8 cellular contexts compared by ENCODE assay signal in the genomic region with DNA sequence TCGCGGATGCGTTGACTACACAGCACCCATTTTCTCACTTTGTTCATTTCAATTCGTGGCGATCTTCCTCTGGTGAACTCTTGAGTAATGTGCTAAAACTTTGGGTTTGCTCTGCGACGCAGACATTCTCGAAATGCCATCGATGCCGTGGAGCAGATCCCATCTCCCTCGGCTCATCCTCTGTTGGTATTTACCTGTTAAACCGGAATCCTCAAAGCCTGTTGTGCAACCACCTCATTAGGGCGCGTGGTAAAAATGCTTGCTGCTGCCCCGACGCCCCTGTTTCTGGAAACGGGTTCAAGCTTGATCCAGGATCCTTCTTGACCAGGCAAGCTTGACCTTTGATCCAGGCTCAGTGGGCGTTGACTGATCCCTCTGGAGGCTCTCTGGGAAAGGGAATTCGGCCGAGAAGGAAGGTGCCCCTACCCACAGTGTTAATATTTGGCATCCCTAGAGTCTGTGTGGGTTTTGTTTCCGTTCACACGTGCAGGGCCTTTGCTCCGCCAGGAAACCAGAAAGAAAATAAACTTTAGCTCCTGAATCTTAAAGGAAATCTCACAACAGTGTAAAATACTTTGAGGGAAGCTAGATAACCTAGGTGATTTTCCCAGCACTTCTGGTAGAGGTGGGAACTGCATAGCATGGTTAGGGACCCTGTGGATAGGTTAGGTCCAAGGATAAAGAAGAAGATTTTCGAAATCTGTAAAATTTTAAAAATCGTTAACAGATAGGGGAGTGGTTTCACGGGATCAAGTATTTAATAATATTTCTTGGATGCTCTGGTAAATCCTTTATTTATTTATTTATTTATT. TPM values are rescaled to one million over a fixed set of nuclear protein-coding genes. Genes with fewer than 3 reads are reported as not detected.
DNase-seq lines count a peak whose midpoint lies in the region; ATAC-seq and TF ChIP-seq lines count a peak whose summit lies in the region.

No MANE protein-coding gene starts in this region.

- intact Hi-C loops in colonic mucosa (cut with DNase I): no loop called here

- TF ChIP-seq CTCF in colonic mucosa (IDR thresholded peaks at IDR 0.05) (no peak), liver (IDR thresholded peaks at IDR 0.05; ENCODE audit: low read depth, low read length, missing input control) (no peak)

- no peak for TF ChIP-seq RAD21 in liver (IDR thresholded peaks at IDR 0.05)

- H3K4me3 ChIP-seq in colonic mucosa: peak overlapping the region; percentile 92
- peak overlapping the region; percentile 94 to 99 (median 98) for H3K4me3 ChIP-seq in liver (ENCODE audit: low read depth in 1 of 3, low read length in 3 of 3)

- H3K27me3 ChIP-seq in colonic mucosa: no peaks in the 10 kb centered on the region
- H3K27me3 ChIP-seq in liver (ENCODE audit: control insufficient read depth in 4 of 4, insufficient read depth in 4 of 4, low read length in 3 of 4): no peaks in the 10 kb centered on the region

- H3K9me3 ChIP-seq in colonic mucosa (no peaks in the 10 kb centered on the region), liver (ENCODE audit: control insufficient read depth in 4 of 4, low read length in 3 of 4) (no peaks in the 10 kb centered on the region)

- ATAC-seq in GM21526 (IDR thresholded peaks at IDR 0.05; ENCODE audit: low FRiP score, unreplicated experiment) (no peak), HG02798 (IDR thresholded peaks at IDR 0.05; ENCODE audit: poor library complexity, unreplicated experiment) (no peak)

- H3K27ac ChIP-seq in colonic mucosa (peak overlapping the region; percentile 99), liver (ENCODE audit: low read depth in 1 of 2, low read length in 2 of 2) (peak overlapping the region; percentile 98 to 100)

- 2% methylated on average over 26 of the region's 26 CpGs for WGBS in liver

- H3K4me1 ChIP-seq in colonic mucosa (peaks cover 26% of the 10 kb centered on the region), liver (ENCODE audit: control insufficient read depth in 4 of 4, insufficient read depth in 4 of 4, low read length in 3 of 4) (peaks cover 14 to 51% (median 32%) of the 10 kb centered on the region in 4 donors)

- H3K36me3 ChIP-seq in colonic mucosa (no peaks in the 10 kb centered on the region), liver (ENCODE audit: control insufficient read depth in 4 of 4, insufficient read depth in 3 of 4, low read depth in 1 of 4, low read length in 3 of 4) (no peaks in the 10 kb centered on the region)

- H3K9ac ChIP-seq in colonic mucosa (ENCODE audit: low read depth in 2 of 2, low read length in 2 of 2) (peak overlapping the region; percentile 98 to 100), liver (ENCODE audit: low read depth in 1 of 2, low read length in 2 of 2) (peak overlapping the region; percentile 87 to 95)

- peak; percentile 55 for DNase-seq in DMS114 treated with DMSO at 0.1 percent for 48 hours (lab: John Stamatoyannopoulos, UW; ENCODE audit: unreplicated experiment)
- DNase-seq in HT-29 (ENCODE audit: low spot score): peak; percentile 86
- peak; percentile 69 for DNase-seq in SW480 (ENCODE audit: low spot score)
- DNase-seq in colonic mucosa: peak; percentile 86
- DNase-seq in stimulated activated naive CD4-positive, alpha-beta T cell treated with Interleukin-2 at 50 U/mL for 16 hours (lab: John Stamatoyannopoulos, UW): peak; percentile 20

TF ChIP-seq in liver, 16 proteins besides CTCF, POLR2A, EP300 and RAD21:
- TF ChIP-seq, protein P1, sequence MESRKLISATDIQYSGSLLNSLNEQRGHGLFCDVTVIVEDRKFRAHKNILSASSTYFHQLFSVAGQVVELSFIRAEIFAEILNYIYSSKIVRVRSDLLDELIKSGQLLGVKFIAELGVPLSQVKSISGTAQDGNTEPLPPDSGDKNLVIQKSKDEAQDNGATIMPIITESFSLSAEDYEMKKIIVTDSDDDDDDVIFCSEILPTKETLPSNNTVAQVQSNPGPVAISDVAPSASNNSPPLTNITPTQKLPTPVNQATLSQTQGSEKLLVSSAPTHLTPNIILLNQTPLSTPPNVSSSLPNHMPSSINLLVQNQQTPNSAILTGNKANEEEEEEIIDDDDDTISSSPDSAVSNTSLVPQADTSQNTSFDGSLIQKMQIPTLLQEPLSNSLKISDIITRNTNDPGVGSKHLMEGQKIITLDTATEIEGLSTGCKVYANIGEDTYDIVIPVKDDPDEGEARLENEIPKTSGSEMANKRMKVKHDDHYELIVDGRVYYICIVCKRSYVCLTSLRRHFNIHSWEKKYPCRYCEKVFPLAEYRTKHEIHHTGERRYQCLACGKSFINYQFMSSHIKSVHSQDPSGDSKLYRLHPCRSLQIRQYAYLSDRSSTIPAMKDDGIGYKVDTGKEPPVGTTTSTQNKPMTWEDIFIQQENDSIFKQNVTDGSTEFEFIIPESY (IDR thresholded peaks at IDR 0.05): peak; percentile 70
- TF ChIP-seq YY1 (IDR thresholded peaks at IDR 0.05): peak; percentile 74
- peak; percentile 41 for TF ChIP-seq RXRA (IDR thresholded peaks at IDR 0.05)
- TF ChIP-seq SP1 (IDR thresholded peaks at IDR 0.05): no peak
- TF ChIP-seq, protein P2, sequence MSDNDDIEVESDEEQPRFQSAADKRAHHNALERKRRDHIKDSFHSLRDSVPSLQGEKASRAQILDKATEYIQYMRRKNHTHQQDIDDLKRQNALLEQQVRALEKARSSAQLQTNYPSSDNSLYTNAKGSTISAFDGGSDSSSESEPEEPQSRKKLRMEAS (IDR thresholded peaks at IDR 0.05): peak; percentile 80
- TF ChIP-seq, protein P3, sequence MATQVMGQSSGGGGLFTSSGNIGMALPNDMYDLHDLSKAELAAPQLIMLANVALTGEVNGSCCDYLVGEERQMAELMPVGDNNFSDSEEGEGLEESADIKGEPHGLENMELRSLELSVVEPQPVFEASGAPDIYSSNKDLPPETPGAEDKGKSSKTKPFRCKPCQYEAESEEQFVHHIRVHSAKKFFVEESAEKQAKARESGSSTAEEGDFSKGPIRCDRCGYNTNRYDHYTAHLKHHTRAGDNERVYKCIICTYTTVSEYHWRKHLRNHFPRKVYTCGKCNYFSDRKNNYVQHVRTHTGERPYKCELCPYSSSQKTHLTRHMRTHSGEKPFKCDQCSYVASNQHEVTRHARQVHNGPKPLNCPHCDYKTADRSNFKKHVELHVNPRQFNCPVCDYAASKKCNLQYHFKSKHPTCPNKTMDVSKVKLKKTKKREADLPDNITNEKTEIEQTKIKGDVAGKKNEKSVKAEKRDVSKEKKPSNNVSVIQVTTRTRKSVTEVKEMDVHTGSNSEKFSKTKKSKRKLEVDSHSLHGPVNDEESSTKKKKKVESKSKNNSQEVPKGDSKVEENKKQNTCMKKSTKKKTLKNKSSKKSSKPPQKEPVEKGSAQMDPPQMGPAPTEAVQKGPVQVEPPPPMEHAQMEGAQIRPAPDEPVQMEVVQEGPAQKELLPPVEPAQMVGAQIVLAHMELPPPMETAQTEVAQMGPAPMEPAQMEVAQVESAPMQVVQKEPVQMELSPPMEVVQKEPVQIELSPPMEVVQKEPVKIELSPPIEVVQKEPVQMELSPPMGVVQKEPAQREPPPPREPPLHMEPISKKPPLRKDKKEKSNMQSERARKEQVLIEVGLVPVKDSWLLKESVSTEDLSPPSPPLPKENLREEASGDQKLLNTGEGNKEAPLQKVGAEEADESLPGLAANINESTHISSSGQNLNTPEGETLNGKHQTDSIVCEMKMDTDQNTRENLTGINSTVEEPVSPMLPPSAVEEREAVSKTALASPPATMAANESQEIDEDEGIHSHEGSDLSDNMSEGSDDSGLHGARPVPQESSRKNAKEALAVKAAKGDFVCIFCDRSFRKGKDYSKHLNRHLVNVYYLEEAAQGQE (IDR thresholded peaks at IDR 0.05): no peak
- TF ChIP-seq NR2F2 (IDR thresholded peaks at IDR 0.05): peak; percentile 70
- peak; percentile 31 for TF ChIP-seq TAF1 (conservative IDR thresholded peaks at IDR 0.05)
- TF ChIP-seq HNF4A (conservative IDR thresholded peaks at IDR 0.05): peak; percentile 57 to 69

RNA-seq across cellular contexts. Expression of a gene that starts 1.0 kb away (rescaled TPM):
- 175 and 201 TPM in 2 replicates for total RNA-seq in HT-29 (2014; rRNA removed; shearing (Covaris generic))
- 100 to 1,000 TPM in 1 of 2 donors, 10 to 100 TPM in 1; 80.5 to 105 TPM for total RNA-seq in colonic mucosa
- 100 to 1,000 TPM in 1 of 2 donors, 10 to 100 TPM in 1; 54.0 to 133 TPM for total RNA-seq in liver
- 10 to 100 TPM; 12.6 to 41.9 TPM for polyA plus RNA-seq in liver

Comparison
In these comparisons a context has a peak if more than half of its experiments do, and no peak if none do; other contexts are left out.
1. DNase-seq: peak in every context shown above with its lines; median percentile 86 in HT-29; 86 in colonic mucosa; 69 in SW480; 55 in DMS114 treated with DMSO at 0.1 percent for 48 hours; 20 in stimulated activated naive CD4-positive, alpha-beta T cell treated with Interleukin-2 at 50 U/mL for 16 hours.